Comparison of ENCODE assay signal across 16 cellular contexts in genomic region chr19:54375181-54375925, GRCh38. TPM values are rescaled to one million over a fixed set of nuclear protein-coding genes. Genes with fewer than 3 reads are reported as not detected.
A peak's percentile ranks its signal among the peaks of the same experiment; 100 is the strongest.
DNase-seq lines count a peak whose midpoint lies in the region; ATAC-seq and TF ChIP-seq lines count a peak whose summit lies in the region.
"Not testable (repeated sequence)": the region's sequence is repeated elsewhere in the genome, so short reads cannot be mapped to it uniquely, and the experiment has no call there.
"Had no signal": no experiment of that assay in that cellular context is flagged by ENCODE, and none has a peak within 500 bp of the region (broad histone marks: within the 10 kb centered on the region; RNA-seq: fewer than 3 reads in every experiment).

No MANE protein-coding gene starts in this region.

- not testable (repeated sequence) for H3K36me3 Mint-ChIP-seq in activated CD4-positive, alpha-beta T cell treated with anti-CD3 and anti-CD28 coated beads, Interleukin-2, amount 10 ng/mL, durations not matched to agents 7 days and 5 days (ENCODE audit: low read depth)
- peaks cover 11% of the 10 kb centered on the region for H3K36me3 Mint-ChIP-seq in activated naive CD4-positive, alpha-beta T cell treated with anti-CD3 and anti-CD28 coated beads, Interleukin-2, amount 10 ng/mL, durations not matched to agents 7 days and 5 days
- peaks cover 12% of the 10 kb centered on the region for H3K36me3 Mint-ChIP-seq in effector memory CD8-positive, alpha-beta T cell (ENCODE audit: insufficient read depth)

- H3K4me3 Mint-ChIP-seq in activated CD4-positive, alpha-beta T cell treated with anti-CD3 and anti-CD28 coated beads, Interleukin-2, amount 10 ng/mL, durations not matched to agents 7 days and 5 days: peak overlapping the region; percentile 32
- H3K4me3 Mint-ChIP-seq in activated naive CD4-positive, alpha-beta T cell treated with anti-CD3 and anti-CD28 coated beads, Interleukin-2, amount 10 ng/mL, durations not matched to agents 7 days and 5 days: peak overlapping the region; percentile 78
- peak overlapping the region in 1 of 2 donors; percentile 75 for H3K4me3 Mint-ChIP-seq in effector memory CD8-positive, alpha-beta T cell

- peaks cover 52% of the 10 kb centered on the region for H3K79me2 ChIP-seq in DND-41 (ENCODE audit: insufficient read depth, low read length)

- WGBS in spleen, 5 donors: 35 to 61% (median 44%) methylated on average over 19 to 28 of the region's 28 CpGs

- not testable (repeated sequence) for H4K20me1 ChIP-seq in DND-41 (ENCODE audit: insufficient read depth, low read length)

- H3K9ac ChIP-seq in DND-41 (ENCODE audit: low read depth, low read length): peak overlapping the region; percentile 81
- H3K9ac ChIP-seq in mucosa of rectum (ENCODE audit: low read depth in 1 of 2, low read length in 2 of 2): peak overlapping the region in 1 of 2 donors; percentile 24

- peak overlapping the region; percentile 93 for H3K27ac ChIP-seq in DND-41 (ENCODE audit: low read length)
- H3K27ac ChIP-seq in mucosa of rectum (ENCODE audit: low read depth in 2 of 2, low read length in 2 of 2): peak overlapping the region; percentile 47 to 74
- H3K27ac ChIP-seq in spleen: peak overlapping the region; percentile 16 to 88 (median 53)

- peak; percentile 60 for ATAC-seq in DND-41 (ENCODE audit: insufficient read depth, low read depth)
- ATAC-seq in effector memory CD8-positive, alpha-beta T cell (replicated peaks): not testable (repeated sequence)

- peak overlapping the region; percentile 81 for H3K4me2 ChIP-seq in DND-41 (ENCODE audit: insufficient read depth, low read length)

- H3K36me3 ChIP-seq in DND-41 (ENCODE audit: insufficient read depth, low read length); mucosa of rectum (ENCODE audit: control insufficient read depth in 2 of 2, insufficient read depth in 2 of 2, low read length in 2 of 2); spleen: not testable (repeated sequence)

- peaks cover 77% of the 10 kb centered on the region for H3K4me1 Mint-ChIP-seq in activated CD4-positive, alpha-beta T cell treated with anti-CD3 and anti-CD28 coated beads, Interleukin-2, amount 10 ng/mL, durations not matched to agents 7 days and 5 days
- peaks cover 86% of the 10 kb centered on the region for H3K4me1 Mint-ChIP-seq in activated naive CD4-positive, alpha-beta T cell treated with anti-CD3 and anti-CD28 coated beads, Interleukin-2, amount 10 ng/mL, durations not matched to agents 7 days and 5 days
- H3K4me1 Mint-ChIP-seq in effector memory CD8-positive, alpha-beta T cell (ENCODE audit: low read depth in 2 of 2): peaks cover 53 to 56% of the 10 kb centered on the region in 2 donors

- H3K4me1 ChIP-seq in DND-41 (ENCODE audit: insufficient read depth, low read length): peaks cover 80% of the 10 kb centered on the region
- H3K4me1 ChIP-seq in mucosa of rectum (ENCODE audit: control insufficient read depth in 2 of 2, insufficient read depth in 2 of 2, low read length in 2 of 2): not testable (repeated sequence)
- peaks cover 18 to 92% (median 73%) of the 10 kb centered on the region in 6 donors for H3K4me1 ChIP-seq in spleen

- intact Hi-C loops in spleen (cut with DNase I; ENCODE audit: low total_unique reads): not testable (repeated sequence)

- H3K27ac Mint-ChIP-seq in activated CD4-positive, alpha-beta T cell treated with anti-CD3 and anti-CD28 coated beads, Interleukin-2, amount 10 ng/mL, durations not matched to agents 7 days and 5 days: peak overlapping the region; percentile 68
- peak overlapping the region; percentile 82 for H3K27ac Mint-ChIP-seq in activated naive CD4-positive, alpha-beta T cell treated with anti-CD3 and anti-CD28 coated beads, Interleukin-2, amount 10 ng/mL, durations not matched to agents 7 days and 5 days
- H3K27ac Mint-ChIP-seq in effector memory CD8-positive, alpha-beta T cell: peak overlapping the region; percentile 41 to 64

- H2AFZ ChIP-seq in DND-41 (ENCODE audit: low read depth, low read length): not testable (repeated sequence)

- not testable (repeated sequence) for TF ChIP-seq CTCF in DND-41 (IDR thresholded peaks at IDR 0.05; ENCODE audit: borderline replicate concordance, extremely low read depth, low read length, poor library complexity, severe bottlenecking); NB4 (IDR thresholded peaks at IDR 0.05; ENCODE audit: low read depth, low read length); spleen (IDR thresholded peaks at IDR 0.05 in 8 of 11, conservative IDR thresholded peaks at IDR 0.05 in 3 of 11)

- peak; percentile 61 for TF ChIP-seq POLR2A in NB4 (IDR thresholded peaks at IDR 0.05; ENCODE audit: extremely low read depth, insufficient read length)
- TF ChIP-seq POLR2A in spleen (IDR thresholded peaks at IDR 0.05): not testable (repeated sequence)

- H3K9me3 Mint-ChIP-seq in activated CD4-positive, alpha-beta T cell treated with anti-CD3 and anti-CD28 coated beads, Interleukin-2, amount 10 ng/mL, durations not matched to agents 7 days and 5 days; activated naive CD4-positive, alpha-beta T cell treated with anti-CD3 and anti-CD28 coated beads, Interleukin-2, amount 10 ng/mL, durations not matched to agents 7 days and 5 days; effector memory CD8-positive, alpha-beta T cell: not testable (repeated sequence)

- not testable (repeated sequence) for H3K27me3 ChIP-seq in DND-41 (ENCODE audit: insufficient read depth, low read length, poor library complexity); mucosa of rectum (ENCODE audit: control insufficient read depth in 2 of 2, insufficient read depth in 2 of 2, low read length in 2 of 2); spleen (replicated peaks in 1 of 7)

- CTCF ChIA-PET in activated CD4-positive, alpha-beta T cell treated with anti-CD3 and anti-CD28 coated beads, Interleukin-2, amount 10 ng/mL, durations not matched to agents 7 days and 5 days (lab: Charles Lee): interaction anchor here (1.2 kb wide), 1 partner anchor 13 kb away, joined by 4 read pairs; no protein-coding TSS in a partner anchor
- CTCF ChIA-PET in activated naive CD4-positive, alpha-beta T cell treated with anti-CD3 and anti-CD28 coated beads, Interleukin-2, amount 10 ng/mL, durations not matched to agents 7 days and 5 days (lab: Charles Lee): interaction anchor here (1.0 to 1.4 kb wide), 2 partner anchors 13 to 21 kb away, joined by 3 to 5 read pairs; no protein-coding TSS in a partner anchor

- H3K9me3 ChIP-seq in DND-41 (ENCODE audit: insufficient read depth, low read length, severe bottlenecking); mucosa of rectum (ENCODE audit: control insufficient read depth in 2 of 2, low read length in 2 of 2); spleen: not testable (repeated sequence)

- DNase-seq in DND-41 (peak; percentile 82), NB4 (ENCODE audit: low read depth) (peak; percentile 89)
- not testable (repeated sequence) for DNase-seq in activated CD4-positive, alpha-beta T cell treated with anti-CD3 and anti-CD28 coated beads, Interleukin-2, amount 10 ng/mL, durations not matched to agents 7 days and 5 days; spleen
- DNase-seq in activated naive CD4-positive, alpha-beta T cell treated with anti-CD3 and anti-CD28 coated beads, Interleukin-2, amount 10 ng/mL, durations not matched to agents 7 days and 5 days: peak; percentile 31
- peak in 1 of 3 experiments; percentile 6 for DNase-seq in effector memory CD8-positive, alpha-beta T cell

- H3K4me3 ChIP-seq in DND-41 (ENCODE audit: low read depth in 1 of 2, low read length in 2 of 2): peak overlapping the region; percentile 42 to 60; a peak in 3 of 4 replicates
- peak overlapping the region; percentile 86 for H3K4me3 ChIP-seq in NB4 (ENCODE audit: low read depth, low read length)
- peak overlapping the region; percentile 3 to 54 for H3K4me3 ChIP-seq in mucosa of rectum (ENCODE audit: low read length in 2 of 2)
- H3K4me3 ChIP-seq in spleen: not testable (repeated sequence)

- POLR2A ChIA-PET in activated CD4-positive, alpha-beta T cell treated with anti-CD3 and anti-CD28 coated beads, Interleukin-2, amount 10 ng/mL, durations not matched to agents 7 days and 5 days (lab: Charles Lee): not testable (repeated sequence)

- H3K27me3 Mint-ChIP-seq in activated CD4-positive, alpha-beta T cell treated with anti-CD3 and anti-CD28 coated beads, Interleukin-2, amount 10 ng/mL, durations not matched to agents 7 days and 5 days: peaks cover 41% of the 10 kb centered on the region
- H3K27me3 Mint-ChIP-seq in activated naive CD4-positive, alpha-beta T cell treated with anti-CD3 and anti-CD28 coated beads, Interleukin-2, amount 10 ng/mL, durations not matched to agents 7 days and 5 days: peaks cover 58% of the 10 kb centered on the region
- not testable (repeated sequence) for H3K27me3 Mint-ChIP-seq in effector memory CD8-positive, alpha-beta T cell

RNA-seq across cellular contexts. Expression of gene LAIR1, which starts 10.6 kb away (rescaled TPM):
- 10 to 100 TPM; 54.0 to 59.3 TPM for total RNA-seq in activated CD4-positive, alpha-beta T cell treated with anti-CD3 and anti-CD28 coated beads, Interleukin-2, amount 10 ng/mL, durations not matched to agents 7 days and 5 days
- total RNA-seq in spleen: 100 to 1,000 TPM in 6 of 7 donors, 10 to 100 TPM in 1; 95.9 to 164 (median 125) TPM
- polyA plus RNA-seq in spleen: 10 to 100 TPM; 56.3 to 74.8 (median 71.1) TPM
- total RNA-seq: Daoy, fibroblast of lung, glomerular endothelial cell, MCF 10A, pulmonary artery endothelial cell had no signal
- polyA plus RNA-seq: fibroblast of lung had no signal

RNA-seq across cellular contexts. Expression of gene LILRA4, which starts 36.4 kb away (rescaled TPM):
- not detected for total RNA-seq in activated CD4-positive, alpha-beta T cell treated with anti-CD3 and anti-CD28 coated beads, Interleukin-2, amount 10 ng/mL, durations not matched to agents 7 days and 5 days
- 10 to 100 TPM; 11.5 to 61.1 (median 17.5) TPM for total RNA-seq in spleen
- polyA plus RNA-seq in spleen: 10 to 100 TPM; 32.1 to 80.9 (median 39.8) TPM
- total RNA-seq: Daoy, fibroblast of lung, glomerular endothelial cell, GM23338, left cardiac atrium, MCF 10A, mesothelial cell of epicardium, pulmonary artery endothelial cell, temporal lobe had no signal
- polyA plus RNA-seq: fibroblast of lung, GM23338 had no signal

RNA-seq across cellular contexts. Expression of gene TTYH1, which starts 39.9 kb away (rescaled TPM):
- total RNA-seq in activated CD4-positive, alpha-beta T cell treated with anti-CD3 and anti-CD28 coated beads, Interleukin-2, amount 10 ng/mL, durations not matched to agents 7 days and 5 days: 1 to 10 TPM in 1 of 2 experiments, under 1 TPM in 1; 0.72 to 1.2 TPM
- total RNA-seq in spleen: 1 to 10 TPM in 5 of 7 donors, under 1 TPM in 2; 0.97 to 2.9 (median 1.2) TPM
- 1 to 10 TPM; 1.1 to 3.5 (median 1.2) TPM for polyA plus RNA-seq in spleen
- total RNA-seq: Daoy, fibroblast of lung, glomerular endothelial cell, MCF 10A, pulmonary artery endothelial cell had no signal
- polyA plus RNA-seq: fibroblast of lung had no signal

Comparison
In these comparisons a context has a peak if more than half of its experiments do, and no peak if none do; other contexts are left out.
1. RNA of gene LILRA4, which starts 36.4 kb away (total RNA-seq): 11.5 to 61.1 TPM in spleen; not detected in activated CD4-positive, alpha-beta T cell treated with anti-CD3 and anti-CD28 coated beads, Interleukin-2, amount 10 ng/mL, durations not matched to agents 7 days and 5 days; every median in the first group is over 4 times any median in the second.
2. Peak in every context shown above with its lines, with median percentiles within 50 percentile points of each other: H3K27ac ChIP-seq and H3K27ac Mint-ChIP-seq.